Comparison of ENCODE assay signal across 6 cellular contexts in genomic region chr16:79540825-79541595, GRCh38. TPM values are rescaled to one million over a fixed set of nuclear protein-coding genes. Genes with fewer than 3 reads are reported as not detected.
"Had no signal": no experiment of that assay in that cellular context is flagged by ENCODE, and none has a peak within 500 bp of the region (broad histone marks: within the 10 kb centered on the region; RNA-seq: fewer than 3 reads in every experiment).

No MANE protein-coding gene starts in this region.

- H3K4me1 Mint-ChIP-seq: GM23338, H9 had no signal

- H3K27ac Mint-ChIP-seq: GM23338, H9 had no signal

- H3K4me3 ChIP-seq: GM23338, K562 had no signal

- ATAC-seq: GM23338, K562 had no signal

- H3K4me3 Mint-ChIP-seq: GM23338, H9 had no signal

- H3K9me3 Mint-ChIP-seq: GM23338, H9 had no signal

- DNase-seq: H9, HCEC 1CT, IMR-90 had no signal

RNA-seq across cellular contexts. Expression of gene MAF, which starts 59.5 kb away (rescaled TPM):
- total RNA-seq: HT-29 had no signal
